ENCODE assay signal across 22 cellular contexts in genomic region chr14:68424443-68425172, GRCh38.
DNase-seq lines count a peak whose midpoint lies in the region; ATAC-seq and TF ChIP-seq lines count a peak whose summit lies in the region.
"Had no signal": no experiment of that assay in that cellular context is flagged by ENCODE, and none has a peak within 500 bp of the region (broad histone marks: within the 10 kb centered on the region; RNA-seq: fewer than 3 reads in every experiment).

No MANE protein-coding gene starts in this region.

- peaks cover 18% of the 10 kb centered on the region for H3K4me1 Mint-ChIP-seq in activated naive CD4-positive, alpha-beta T cell treated with anti-CD3 and anti-CD28 coated beads, Interleukin-2, amount 50 U/mL, for 24 hours
- peaks cover 3% of the 10 kb centered on the region for H3K4me1 Mint-ChIP-seq in activated naive CD4-positive, alpha-beta T cell treated with anti-CD3 and anti-CD28 coated beads for 36 hours (ENCODE audit: low read depth)
- peaks cover 8% of the 10 kb centered on the region for H3K4me1 Mint-ChIP-seq in T-helper 17 cell
- peaks cover 16 to 41% of the 10 kb centered on the region in 2 donors for H3K4me1 Mint-ChIP-seq in stimulated activated naive B cell treated with anti-CD40 and anti-IgM and Interleukin-4, amounts not matched to agents 10 μg/mL and 1 μg/mL and 100 μg/mL, for 72 hours

- peaks cover 6% of the 10 kb centered on the region for H3K36me3 Mint-ChIP-seq in activated naive CD4-positive, alpha-beta T cell treated with anti-CD3 and anti-CD28 coated beads, Interleukin-2, amount 50 U/mL, for 24 hours
- H3K36me3 Mint-ChIP-seq in activated naive CD4-positive, alpha-beta T cell treated with anti-CD3 and anti-CD28 coated beads for 36 hours (ENCODE audit: low read depth): peaks cover 7% of the 10 kb centered on the region
- H3K36me3 Mint-ChIP-seq in T-helper 17 cell (ENCODE audit: low read depth): peaks cover 2% of the 10 kb centered on the region
- H3K36me3 Mint-ChIP-seq in stimulated activated naive B cell treated with anti-CD40 and anti-IgM and Interleukin-4, amounts not matched to agents 10 μg/mL and 1 μg/mL and 100 μg/mL, for 72 hours: peaks cover 23 to 26% of the 10 kb centered on the region in 2 donors

- TF ChIP-seq CTCF in mucosa of descending colon (IDR thresholded peaks at IDR 0.05): no peak

- intact Hi-C loops in activated naive CD4-positive, alpha-beta T cell treated with anti-CD3 and anti-CD28 coated beads for 36 hours (cut with micrococcal nuclease): no loop called here
- intact Hi-C loops in mucosa of descending colon (cut with DNase I, micrococcal nuclease): no loop called here

- DNase-seq in activated naive CD4-positive, alpha-beta T cell treated with anti-CD3 and anti-CD28 coated beads for 36 hours: no peak
- DNase-seq in T-helper 17 cell: no peak
- DNase-seq in iPS-NIHi11 (ENCODE audit: low spot score): peak; percentile 26
- DNase-seq in stimulated activated naive B cell treated with anti-CD40 and anti-IgM and Interleukin-4, amounts not matched to agents 10 μg/mL and 1 μg/mL and 100 μg/mL, for 72 hours: no peak
- DNase-seq in Kasumi-1 (lab: John Stamatoyannopoulos, UW): no peak
- DNase-seq in mucosa of descending colon: no peak
- DNase-seq: 8988T, AML-193, C1 segment of cervical spinal cord, DMS79, MM.1S, NCI-H1048, NCI-H1436 treated with DMSO at 0.1 percent for 48 hours, NCI-H1930, NCI-H345, NCI-H524 treated with DMSO at 0.1 percent for 48 hours, NCI-H82, SJCRH30, T-cell had no signal

- CTCF ChIA-PET in activated naive CD4-positive, alpha-beta T cell treated with anti-CD3 and anti-CD28 coated beads for 36 hours (lab: Charles Lee): no interaction called here

- no peaks in the 10 kb centered on the region for H3K9me3 ChIP-seq in T-helper 17 cell (ENCODE audit: control insufficient read depth, low read length, poor library complexity, severe bottlenecking)
- no peaks in the 10 kb centered on the region for H3K9me3 ChIP-seq in mucosa of descending colon

- no peaks in the 10 kb centered on the region for H3K27me3 Mint-ChIP-seq in activated naive CD4-positive, alpha-beta T cell treated with anti-CD3 and anti-CD28 coated beads, Interleukin-2, amount 50 U/mL, for 24 hours
- H3K27me3 Mint-ChIP-seq in activated naive CD4-positive, alpha-beta T cell treated with anti-CD3 and anti-CD28 coated beads for 36 hours (ENCODE audit: low read depth): no peaks in the 10 kb centered on the region
- H3K27me3 Mint-ChIP-seq in T-helper 17 cell: no peaks in the 10 kb centered on the region
- H3K27me3 Mint-ChIP-seq in stimulated activated naive B cell treated with anti-CD40 and anti-IgM and Interleukin-4, amounts not matched to agents 10 μg/mL and 1 μg/mL and 100 μg/mL, for 72 hours: no peaks in the 10 kb centered on the region
- H3K27me3 Mint-ChIP-seq: T-cell had no signal

- H3K4me3 Mint-ChIP-seq in activated naive CD4-positive, alpha-beta T cell treated with anti-CD3 and anti-CD28 coated beads, Interleukin-2, amount 50 U/mL, for 24 hours: no peak overlapping the region
- H3K4me3 Mint-ChIP-seq in activated naive CD4-positive, alpha-beta T cell treated with anti-CD3 and anti-CD28 coated beads for 36 hours: no peak overlapping the region
- no peak overlapping the region for H3K4me3 Mint-ChIP-seq in T-helper 17 cell
- no peak overlapping the region for H3K4me3 Mint-ChIP-seq in stimulated activated naive B cell treated with anti-CD40 and anti-IgM and Interleukin-4, amounts not matched to agents 10 μg/mL and 1 μg/mL and 100 μg/mL, for 72 hours
- H3K4me3 Mint-ChIP-seq: T-cell had no signal

- no peaks in the 10 kb centered on the region for H3K36me3 ChIP-seq in mucosa of descending colon (ENCODE audit: low read depth)
- H3K36me3 ChIP-seq: SJCRH30 had no signal

- H3K9me3 Mint-ChIP-seq in activated naive CD4-positive, alpha-beta T cell treated with anti-CD3 and anti-CD28 coated beads, Interleukin-2, amount 50 U/mL, for 24 hours: peaks cover under 1% of the 10 kb centered on the region
- H3K9me3 Mint-ChIP-seq in activated naive CD4-positive, alpha-beta T cell treated with anti-CD3 and anti-CD28 coated beads for 36 hours: peaks cover 4% of the 10 kb centered on the region
- H3K9me3 Mint-ChIP-seq in stimulated activated naive B cell treated with anti-CD40 and anti-IgM and Interleukin-4, amounts not matched to agents 10 μg/mL and 1 μg/mL and 100 μg/mL, for 72 hours: peaks cover 0 to 4% of the 10 kb centered on the region in 2 donors

- ATAC-seq in T-helper 17 cell: no peak
- no peak for ATAC-seq in stimulated activated naive B cell treated with anti-CD40 and anti-IgM and Interleukin-4, amounts not matched to agents 10 μg/mL and 1 μg/mL and 100 μg/mL, for 72 hours (replicated peaks)
- ATAC-seq in GM19324 (IDR thresholded peaks at IDR 0.05; ENCODE audit: low FRiP score, unreplicated experiment): no peak
- ATAC-seq in mucosa of descending colon: no peak
- ATAC-seq: HCT116, T-cell had no signal

- no peak overlapping the region for H3K4me3 ChIP-seq in mucosa of descending colon
- H3K4me3 ChIP-seq: SJCRH30 had no signal

- peak overlapping the region; percentile 14 for H3K27ac Mint-ChIP-seq in activated naive CD4-positive, alpha-beta T cell treated with anti-CD3 and anti-CD28 coated beads, Interleukin-2, amount 50 U/mL, for 24 hours
- H3K27ac Mint-ChIP-seq in activated naive CD4-positive, alpha-beta T cell treated with anti-CD3 and anti-CD28 coated beads for 36 hours: no peak overlapping the region
- peak overlapping the region; percentile 8 for H3K27ac Mint-ChIP-seq in T-helper 17 cell
- peak overlapping the region; percentile 9 for H3K27ac Mint-ChIP-seq in stimulated activated naive B cell treated with anti-CD40 and anti-IgM and Interleukin-4, amounts not matched to agents 10 μg/mL and 1 μg/mL and 100 μg/mL, for 72 hours

- H3K4me1 ChIP-seq in mucosa of descending colon (ENCODE audit: low read depth): no peaks in the 10 kb centered on the region
